20 cellular contexts compared by ENCODE assay signal in genomic region chr5:139663207-139663606, GRCh38. TPM values are rescaled to one million over a fixed set of nuclear protein-coding genes. Genes with fewer than 3 reads are reported as not detected.
DNase-seq lines count a peak whose midpoint lies in the region; ATAC-seq and TF ChIP-seq lines count a peak whose summit lies in the region.
"Had no signal": no experiment of that assay in that cellular context is flagged by ENCODE, and none has a peak within 500 bp of the region (broad histone marks: within the 10 kb centered on the region; RNA-seq: fewer than 3 reads in every experiment).

No MANE protein-coding gene starts in this region.

- intact Hi-C loops in breast epithelium (cut with DNase I; ENCODE audit: low total_unique reads) (no loop called here), mammary epithelial cell (cut with micrococcal nuclease) (no loop called here), thyroid gland (cut with DNase I) (no loop called here)

- H3K36me3 ChIP-seq in breast epithelium (no peaks in the 10 kb centered on the region), mammary epithelial cell (ENCODE audit: insufficient read depth, low read length) (no peaks in the 10 kb centered on the region), thyroid gland (no peaks in the 10 kb centered on the region)

- POLR2A ChIA-PET in activated CD4-positive, alpha-beta memory T cell treated with anti-CD3 and anti-CD28 coated beads, Interleukin-2, amount 10 ng/mL, durations not matched to agents 7 days and 5 days (lab: Charles Lee), result no interaction called here

- peaks cover 45% of the 10 kb centered on the region for H3K79me2 ChIP-seq in mammary epithelial cell (ENCODE audit: insufficient read depth, low read length)

- peak overlapping the region; percentile 76 to 92 for H3K27ac Mint-ChIP-seq in natural killer cell treated with Interleukin-12 subunit alpha and Interleukin-12 subunit beta and Interleukin-15 and Interleukin-18, amount 100 ng/mL, for 72 hours
- H3K27ac Mint-ChIP-seq in activated CD4-positive, alpha-beta memory T cell treated with anti-CD3 and anti-CD28 coated beads, Interleukin-2, amount 10 ng/mL, durations not matched to agents 7 days and 5 days, result no peak overlapping the region
- H3K27ac Mint-ChIP-seq: activated naive CD4-positive, alpha-beta T cell treated with anti-CD3 and anti-CD28 coated beads, Interleukin-2, amount 50 U/mL, for 24 hours; mesothelial cell of epicardium had no signal

- in situ Hi-C loops in mammary epithelial cell (cut with MboI; ENCODE audit: low sequenced_read_pairs in 2 of 2), result no loop called here

- H3K4me3 ChIP-seq in breast epithelium (no peak overlapping the region), mammary epithelial cell (replicated peaks in 1 of 3; ENCODE audit: insufficient read depth in 1 of 3, low read depth in 2 of 3, low read length in 3 of 3) (no peak overlapping the region), thyroid gland (replicated peaks in 1 of 3) (no peak overlapping the region)
- H3K4me3 ChIP-seq: coronary artery, MG63 had no signal

- H3K4me1 ChIP-seq in breast epithelium (peaks cover 33 to 66% of the 10 kb centered on the region in 2 donors), mammary epithelial cell (ENCODE audit: insufficient read depth, low read length) (peaks cover 63% of the 10 kb centered on the region), thyroid gland (peaks cover 85 to 97% of the 10 kb centered on the region in 2 donors)

- no peaks in the 10 kb centered on the region for H3K9me3 ChIP-seq in breast epithelium
- no peaks in the 10 kb centered on the region for H3K9me3 ChIP-seq in mammary epithelial cell (replicated peaks; ENCODE audit: insufficient read depth, low read length)
- no peaks in the 10 kb centered on the region for H3K9me3 ChIP-seq in thyroid gland
- H3K9me3 ChIP-seq: MG63 had no signal

- H3K9ac ChIP-seq in mammary epithelial cell (ENCODE audit: insufficient read depth, low read length), result no peak overlapping the region

- WGBS in mammary epithelial cell (ENCODE audit: low coverage, missing lambda C conversion rate), result 57% methylated on average over 2 of the region's 6 CpGs
- 88 to 93% methylated on average over 6 of the region's 6 CpGs for WGBS in thyroid gland, 2 donors

- H3K9me3 Mint-ChIP-seq in natural killer cell treated with Interleukin-12 subunit alpha and Interleukin-12 subunit beta and Interleukin-15 and Interleukin-18, amount 100 ng/mL, for 72 hours, result no peaks in the 10 kb centered on the region
- no peaks in the 10 kb centered on the region for H3K9me3 Mint-ChIP-seq in activated CD4-positive, alpha-beta memory T cell treated with anti-CD3 and anti-CD28 coated beads, Interleukin-2, amount 10 ng/mL, durations not matched to agents 7 days and 5 days
- H3K9me3 Mint-ChIP-seq: activated naive CD4-positive, alpha-beta T cell treated with anti-CD3 and anti-CD28 coated beads, Interleukin-2, amount 50 U/mL, for 24 hours; mesothelial cell of epicardium had no signal

- H3K36me3 Mint-ChIP-seq in natural killer cell treated with Interleukin-12 subunit alpha and Interleukin-12 subunit beta and Interleukin-15 and Interleukin-18, amount 100 ng/mL, for 72 hours, result no peaks in the 10 kb centered on the region
- no peaks in the 10 kb centered on the region for H3K36me3 Mint-ChIP-seq in activated CD4-positive, alpha-beta memory T cell treated with anti-CD3 and anti-CD28 coated beads, Interleukin-2, amount 10 ng/mL, durations not matched to agents 7 days and 5 days (ENCODE audit: low read depth)
- H3K36me3 Mint-ChIP-seq: activated naive CD4-positive, alpha-beta T cell treated with anti-CD3 and anti-CD28 coated beads, Interleukin-2, amount 50 U/mL, for 24 hours; mesothelial cell of epicardium had no signal

- no peak for TF ChIP-seq CTCF in breast epithelium (IDR thresholded peaks at IDR 0.05)
- TF ChIP-seq CTCF in mammary epithelial cell (conservative IDR thresholded peaks at IDR 0.05 in 1 of 2, IDR thresholded peaks at IDR 0.05 in 1 of 2; ENCODE audit: extremely low read depth in 1 of 2, insufficient read depth in 1 of 2, low read depth in 1 of 2, low read length in 2 of 2), result no peak
- no peak for TF ChIP-seq CTCF in thyroid gland (IDR thresholded peaks at IDR 0.05)

- H3K27ac ChIP-seq in breast epithelium (peak overlapping the region; percentile 97), mammary epithelial cell (ENCODE audit: insufficient read depth, low read depth, low read length) (no peak overlapping the region), angular gyrus (ENCODE audit: low read depth, low read length) (peak overlapping the region; percentile 98), thyroid gland (peak overlapping the region in 2 of 3 donors; percentile 23 to 92)
- H3K27ac ChIP-seq: 22Rv1, WERI-Rb-1 had no signal

- BruUV-seq in mammary epithelial cell (replicated peaks; lab: Mats Ljungman, UMichigan), result no TSS peak

- H3K4me1 Mint-ChIP-seq in natural killer cell treated with Interleukin-12 subunit alpha and Interleukin-12 subunit beta and Interleukin-15 and Interleukin-18, amount 100 ng/mL, for 72 hours (ENCODE audit: low read depth in 2 of 2), result peaks cover 35 to 62% of the 10 kb centered on the region in 2 donors
- H3K4me1 Mint-ChIP-seq in activated CD4-positive, alpha-beta memory T cell treated with anti-CD3 and anti-CD28 coated beads, Interleukin-2, amount 10 ng/mL, durations not matched to agents 7 days and 5 days, result peaks cover 18% of the 10 kb centered on the region

- H3K27me3 ChIP-seq in breast epithelium, result no peaks in the 10 kb centered on the region
- no peaks in the 10 kb centered on the region for H3K27me3 ChIP-seq in mammary epithelial cell (ENCODE audit: insufficient read depth, low read length)
- H3K27me3 ChIP-seq in thyroid gland, result no peaks in the 10 kb centered on the region
- H3K27me3 ChIP-seq: MG63 had no signal

- H3K4me2 ChIP-seq in mammary epithelial cell (ENCODE audit: insufficient read depth, low read depth, low read length), result no peak overlapping the region

- H3K27me3 Mint-ChIP-seq in natural killer cell treated with Interleukin-12 subunit alpha and Interleukin-12 subunit beta and Interleukin-15 and Interleukin-18, amount 100 ng/mL, for 72 hours, result no peaks in the 10 kb centered on the region
- no peaks in the 10 kb centered on the region for H3K27me3 Mint-ChIP-seq in activated CD4-positive, alpha-beta memory T cell treated with anti-CD3 and anti-CD28 coated beads, Interleukin-2, amount 10 ng/mL, durations not matched to agents 7 days and 5 days

- no peak overlapping the region for H2AFZ ChIP-seq in mammary epithelial cell (ENCODE audit: low read depth, low read length)

- no peak for ATAC-seq in natural killer cell treated with Interleukin-12 subunit alpha and Interleukin-12 subunit beta and Interleukin-15 and Interleukin-18, amount 100 ng/mL, for 72 hours

- CTCF ChIA-PET in mammary epithelial cell (lab: Charles Lee; ENCODE audit: low non-redundant PET), result no interaction called here
- CTCF ChIA-PET in activated CD4-positive, alpha-beta memory T cell treated with anti-CD3 and anti-CD28 coated beads, Interleukin-2, amount 10 ng/mL, durations not matched to agents 7 days and 5 days (lab: Charles Lee), result no interaction called here

- no peaks in the 10 kb centered on the region for H4K20me1 ChIP-seq in mammary epithelial cell (ENCODE audit: insufficient read depth, low read length)

- no peak for TF ChIP-seq POLR2A in breast epithelium (IDR thresholded peaks at IDR 0.05)
- no peak for TF ChIP-seq POLR2A in thyroid gland (IDR thresholded peaks at IDR 0.05)

- H3K4me3 Mint-ChIP-seq in natural killer cell treated with Interleukin-12 subunit alpha and Interleukin-12 subunit beta and Interleukin-15 and Interleukin-18, amount 100 ng/mL, for 72 hours, result peak overlapping the region; percentile 13
- no peak overlapping the region for H3K4me3 Mint-ChIP-seq in activated CD4-positive, alpha-beta memory T cell treated with anti-CD3 and anti-CD28 coated beads, Interleukin-2, amount 10 ng/mL, durations not matched to agents 7 days and 5 days
- H3K4me3 Mint-ChIP-seq: activated naive CD4-positive, alpha-beta T cell treated with anti-CD3 and anti-CD28 coated beads, Interleukin-2, amount 50 U/mL, for 24 hours; mesothelial cell of epicardium had no signal

- DNase-seq in breast epithelium (ENCODE audit: low spot score in 2 of 2), result no peak
- no peak for DNase-seq in mammary epithelial cell
- DNase-seq in natural killer cell treated with Interleukin-12 subunit alpha and Interleukin-12 subunit beta and Interleukin-15 and Interleukin-18, amount 100 ng/mL, for 72 hours (ENCODE audit: low spot score), result no peak
- DNase-seq in thyroid gland, result no peak
- no peak for DNase-seq in activated CD4-positive, alpha-beta memory T cell treated with anti-CD3 and anti-CD28 coated beads, Interleukin-2, amount 10 ng/mL, durations not matched to agents 7 days and 5 days
- DNase-seq in SKM-1 (lab: John Stamatoyannopoulos, UW; ENCODE audit: unreplicated experiment), result no peak
- DNase-seq in DMS53 (lab: John Stamatoyannopoulos, UW), result no peak
- DNase-seq: activated CD8-positive, alpha-beta memory T cell treated with anti-CD3 and anti-CD28 coated beads, Interleukin-2, amount 50 U/mL, for 4 hours; COR-L47; HCEC 1CT; MG63; NCI-H2081; NCI-H82; stimulated activated CD4-positive, alpha-beta T cell treated with anti-CD3 and anti-CD28 coated beads, Interleukin-2, amount 100 ng/mL, for 24 hours; WERI-Rb-1 had no signal

- dilution Hi-C loops in mammary epithelial cell (cut with HindIII; ENCODE audit: low sequenced_read_pairs), result no loop called here

RNA-seq across cellular contexts. Expression of gene CXXC5, which starts 15.1 kb away (rescaled TPM):
- 10 to 100 TPM; 33.9 to 66.9 (median 38.3) TPM for total RNA-seq in breast epithelium
- total RNA-seq in mammary epithelial cell, result 10 to 100 TPM; 13.8 to 47.3 TPM
- 16.6 TPM for polyA plus RNA-seq in mammary epithelial cell
- polyA minus RNA-seq in mammary epithelial cell, result 5.8 TPM
- total RNA-seq in natural killer cell treated with Interleukin-12 subunit alpha and Interleukin-12 subunit beta and Interleukin-15 and Interleukin-18, amount 100 ng/mL, for 72 hours, result 1 to 10 TPM; 4.7 to 9.0 TPM
- total RNA-seq in thyroid gland, result 10 to 100 TPM; 52.3 to 81.8 (median 62.6) TPM
- total RNA-seq in activated CD4-positive, alpha-beta memory T cell treated with anti-CD3 and anti-CD28 coated beads, Interleukin-2, amount 10 ng/mL, durations not matched to agents 7 days and 5 days, result 1 to 10 TPM; 1.4 to 1.7 TPM
